In the genomic region with DNA sequence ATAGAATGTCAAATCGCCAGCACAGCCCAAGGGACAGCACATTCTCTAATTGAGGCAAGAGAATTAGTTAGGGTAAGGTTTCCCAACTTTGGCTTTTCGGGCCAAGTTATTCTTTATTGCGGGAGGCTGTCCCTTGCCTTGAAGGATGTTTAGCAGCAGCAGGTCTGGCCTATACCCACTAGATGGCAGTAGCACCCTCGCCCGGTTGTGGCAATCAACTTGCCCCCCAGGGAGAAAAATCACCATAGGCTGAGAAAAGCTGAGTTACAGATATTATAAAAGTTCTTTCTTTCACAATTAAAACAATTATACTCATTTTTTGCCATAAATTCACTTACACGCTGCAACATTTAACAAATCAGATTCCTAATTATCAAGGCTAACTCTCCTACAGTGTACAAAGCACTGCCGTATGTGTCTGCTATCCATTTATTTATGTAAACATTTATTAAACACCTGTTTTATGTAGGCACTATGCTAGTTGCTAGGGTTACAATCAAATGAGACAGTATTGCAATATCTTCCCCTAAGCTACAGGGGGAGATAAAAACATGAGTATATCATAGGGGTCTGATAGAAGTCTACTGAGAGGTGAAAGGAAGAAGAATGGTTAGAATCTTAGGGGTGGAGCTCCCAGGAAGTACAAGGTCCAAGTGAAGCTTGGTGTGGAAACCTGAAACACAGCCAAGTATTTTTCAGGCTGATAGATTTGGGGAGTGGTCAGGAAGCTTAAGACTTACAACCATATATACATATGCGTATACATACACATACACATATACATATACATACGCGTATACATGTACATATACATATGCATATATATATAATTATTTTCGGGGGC, we compare ENCODE assay signal across 8 cellular contexts.
A peak's percentile ranks its signal among the peaks of the same experiment; 100 is the strongest.
DNase-seq lines count a peak whose midpoint lies in the region; TF ChIP-seq lines count a peak whose summit lies in the region.

No MANE protein-coding gene starts in this region.

- H3K27ac Mint-ChIP-seq in activated naive CD4-positive, alpha-beta T cell treated with anti-CD3 and anti-CD28 coated beads for 36 hours = no peak overlapping the region

- no peak overlapping the region for H3K4me2 ChIP-seq in neuronal stem cell (ENCODE audit: insufficient read depth, low read length, poor library complexity, severe bottlenecking)

- intact Hi-C loops in activated naive CD4-positive, alpha-beta T cell treated with anti-CD3 and anti-CD28 coated beads for 36 hours (cut with micrococcal nuclease) = loop anchor here (2.0 kb wide), 1 partner anchor 822 kb away; no protein-coding TSS in a partner anchor

- POLR2A ChIA-PET in HEK293T (lab: Yijun Ruan, JAX) = no interaction called here

- peaks cover 3% of the 10 kb centered on the region for H3K9me3 Mint-ChIP-seq in activated naive CD4-positive, alpha-beta T cell treated with anti-CD3 and anti-CD28 coated beads for 36 hours

- peaks cover 0 to 2% of the 10 kb centered on the region in 2 donors for H3K4me1 ChIP-seq in neuronal stem cell (ENCODE audit: control insufficient read depth in 2 of 2, insufficient read depth in 1 of 2, low read depth in 1 of 2, low read length in 2 of 2)

- H2AFZ ChIP-seq in neuronal stem cell (ENCODE audit: low read length) = no peak overlapping the region

- no peak overlapping the region for H4K8ac ChIP-seq in neuronal stem cell (ENCODE audit: low read depth, low read length)

- H3K36me3 Mint-ChIP-seq in activated naive CD4-positive, alpha-beta T cell treated with anti-CD3 and anti-CD28 coated beads for 36 hours (ENCODE audit: low read depth) = no peaks in the 10 kb centered on the region

- H2AK5ac ChIP-seq in neuronal stem cell (ENCODE audit: low read depth, low read length) = no peak overlapping the region

- no peak overlapping the region for H3K23ac ChIP-seq in neuronal stem cell (ENCODE audit: low read depth, low read length, poor library complexity)

- no peak overlapping the region for H3K9ac ChIP-seq in neuronal stem cell (ENCODE audit: low read depth, low read length, poor library complexity)

- no peaks in the 10 kb centered on the region for H3K9me3 ChIP-seq in neuronal stem cell (replicated peaks in 1 of 2; ENCODE audit: control insufficient read depth in 2 of 2, insufficient read depth in 1 of 2, low read depth in 1 of 2, low read length in 2 of 2)

- no peak overlapping the region for H3K4me3 Mint-ChIP-seq in activated naive CD4-positive, alpha-beta T cell treated with anti-CD3 and anti-CD28 coated beads for 36 hours

- H3K27me3 ChIP-seq in neuronal stem cell (ENCODE audit: control insufficient read depth in 3 of 3, insufficient read depth in 3 of 3, low read depth in 1 of 3, low read length in 3 of 3) = no peaks in the 10 kb centered on the region

- no peak overlapping the region for H3K18ac ChIP-seq in neuronal stem cell (ENCODE audit: low read length)

- H4K91ac ChIP-seq in neuronal stem cell (ENCODE audit: low read depth, low read length, poor library complexity) = no peak overlapping the region

- H3K4me3 ChIP-seq in epithelial cell of proximal tubule (ENCODE audit: low read depth, low read length) (no peak overlapping the region), neuronal stem cell (ENCODE audit: low read length in 2 of 2) (no peak overlapping the region)

- no peak overlapping the region for H3K4ac ChIP-seq in neuronal stem cell (ENCODE audit: low read length)

- no peak overlapping the region for H2BK5ac ChIP-seq in neuronal stem cell (ENCODE audit: low read length)

- no peak overlapping the region for H3K27ac ChIP-seq in neuronal stem cell (replicated peaks; ENCODE audit: low read length)

- H2BK12ac ChIP-seq in neuronal stem cell (ENCODE audit: low read length) = no peak overlapping the region

- H3K14ac ChIP-seq in neuronal stem cell (ENCODE audit: low read length) = no peak overlapping the region

- peak; percentile 6 for DNase-seq in activated naive CD4-positive, alpha-beta T cell treated with anti-CD3 and anti-CD28 coated beads for 36 hours
- DNase-seq in activated naive CD4-positive, alpha-beta T cell treated with Interleukin-2 at 50 U/mL for 16 hours = no peak
- DNase-seq in HEK293T (ENCODE audit: extremely low spot score) (peak; percentile 45), NCI-H69 (lab: John Stamatoyannopoulos, UW) (peak; percentile 71), epithelial cell of proximal tubule (ENCODE audit: low read depth) (no peak), neuronal stem cell (ENCODE audit: low spot score) (no peak)
- peak; percentile 24 for DNase-seq in stimulated activated CD8-positive, alpha-beta memory T cell treated with anti-CD3 and anti-CD28 coated beads, Interleukin-4, amount 100 ng/mL, for 48 hours
- no peak for DNase-seq in activated CD8-positive, alpha-beta memory T cell treated with anti-CD3 and anti-CD28 coated beads for 24 hours

- peak; percentile 89 for TF ChIP-seq CTCF in epithelial cell of proximal tubule (conservative IDR thresholded peaks at IDR 0.05; ENCODE audit: low read depth, low read length)

- no peak overlapping the region for H2BK120ac ChIP-seq in neuronal stem cell (ENCODE audit: low read depth, low read length)

- CTCF ChIA-PET in activated naive CD4-positive, alpha-beta T cell treated with anti-CD3 and anti-CD28 coated beads for 36 hours (lab: Charles Lee) = interaction anchor here (0.6 to 0.9 kb wide), 3 partner anchors 10 to 572 kb away, joined by 3 to 4 read pairs (median 3); no protein-coding TSS in a partner anchor
- CTCF ChIA-PET in HEK293T (lab: Yijun Ruan, JAX) = interaction anchor here (0.8 kb wide), 1 partner anchor 379 kb away, joined by 3 read pairs; no protein-coding TSS in a partner anchor

- H3K4me1 Mint-ChIP-seq in activated naive CD4-positive, alpha-beta T cell treated with anti-CD3 and anti-CD28 coated beads for 36 hours (ENCODE audit: low read depth) = no peaks in the 10 kb centered on the region

- no CpG with 5 or more reads among the region's 11 CpGs for WGBS in neuronal stem cell (ENCODE audit: extremely low coverage in 2 of 2, insufficient read length in 2 of 2, insufficient replicate concordance in 1 of 2), 2 donors

- no peaks in the 10 kb centered on the region for H3K36me3 ChIP-seq in neuronal stem cell (replicated peaks in 1 of 2; ENCODE audit: control insufficient read depth in 2 of 2, insufficient read depth in 2 of 2, low read length in 2 of 2)

- H3K79me1 ChIP-seq in neuronal stem cell (ENCODE audit: low read depth, low read length) = no peaks in the 10 kb centered on the region

- H3K27me3 Mint-ChIP-seq in activated naive CD4-positive, alpha-beta T cell treated with anti-CD3 and anti-CD28 coated beads for 36 hours (ENCODE audit: low read depth) = peaks cover 3% of the 10 kb centered on the region

- H2BK15ac ChIP-seq in neuronal stem cell (ENCODE audit: low read length) = no peak overlapping the region

TF ChIP-seq in HEK293T, 16 proteins besides CTCF, POLR2A, EP300 and RAD21:
- TF ChIP-seq HDGF (IDR thresholded peaks at IDR 0.05; ENCODE audit: borderline replicate concordance) (no peak), PKNOX1 (IDR thresholded peaks at IDR 0.05) (no peak), CTBP1 (IDR thresholded peaks at IDR 0.05; ENCODE audit: borderline replicate concordance) (no peak), TARDBP (IDR thresholded peaks at IDR 0.05) (no peak)

Comparison
In these comparisons a context has a peak if more than half of its experiments do, and no peak if none do; other contexts are left out.
1. DNase-seq: peak in activated naive CD4-positive, alpha-beta T cell treated with anti-CD3 and anti-CD28 coated beads for 36 hours (single experiment), HEK293T (single experiment), NCI-H69 (single experiment) and stimulated activated CD8-positive, alpha-beta memory T cell treated with anti-CD3 and anti-CD28 coated beads, Interleukin-4, amount 100 ng/mL, for 48 hours (single experiment); none in activated naive CD4-positive, alpha-beta T cell treated with Interleukin-2 at 50 U/mL for 16 hours (single experiment), epithelial cell of proximal tubule (single experiment), neuronal stem cell (single experiment) and activated CD8-positive, alpha-beta memory T cell treated with anti-CD3 and anti-CD28 coated beads for 24 hours (single experiment).